8 cellular contexts compared by ENCODE assay signal in the genomic region with DNA sequence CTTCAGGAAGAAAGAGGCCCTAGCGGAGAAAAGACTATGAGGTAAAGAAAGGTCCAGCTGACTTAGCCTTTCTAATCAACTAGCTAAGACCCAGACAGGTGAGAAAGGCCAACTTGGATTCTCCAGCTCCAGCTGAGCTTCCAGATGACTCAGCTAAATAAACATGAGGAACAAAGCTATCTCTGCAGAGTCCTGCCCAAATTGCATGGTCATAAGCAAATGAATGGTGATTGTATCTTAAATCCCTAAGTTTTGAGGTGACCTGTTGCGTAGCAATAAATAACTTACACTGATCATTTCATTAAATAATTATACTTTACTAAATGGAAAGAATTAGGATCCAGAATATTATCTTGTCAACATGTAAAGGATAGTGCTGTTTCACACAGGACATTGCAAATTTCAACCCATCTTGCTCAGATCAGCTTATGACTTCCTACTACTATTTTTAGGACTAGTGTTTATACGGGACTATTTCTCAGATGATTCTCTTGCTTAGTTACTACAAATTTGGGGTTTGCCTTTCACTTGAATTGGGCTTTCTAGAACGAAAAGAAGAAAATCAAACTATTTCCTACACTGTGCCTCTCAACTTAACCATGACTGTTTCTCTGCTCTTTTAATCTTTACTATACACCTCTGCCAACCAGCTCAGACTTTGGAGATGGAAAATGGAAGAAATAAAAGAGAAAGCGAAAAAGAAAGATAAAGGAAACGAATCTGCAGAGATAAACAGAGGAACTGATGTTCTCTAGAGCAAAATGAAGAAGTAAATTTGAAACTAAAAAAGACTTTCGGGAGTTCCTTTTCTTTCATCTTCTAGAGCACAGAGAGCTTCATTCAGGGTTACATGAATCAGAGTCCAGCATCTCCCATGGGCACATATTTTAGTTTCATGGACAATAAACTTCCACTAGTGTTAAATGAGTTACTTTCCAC. TPM values are rescaled to one million over a fixed set of nuclear protein-coding genes. Genes with fewer than 3 reads are reported as not detected.
DNase-seq lines count a peak whose midpoint lies in the region; ATAC-seq and TF ChIP-seq lines count a peak whose summit lies in the region.

No MANE protein-coding gene starts in this region.

- H3K4me1 Mint-ChIP-seq in CD4-positive, CD25-positive, alpha-beta regulatory T cell = peaks cover 0 to 21% (median 12%) of the 10 kb centered on the region in 4 donors
- peaks cover 26% of the 10 kb centered on the region for H3K4me1 Mint-ChIP-seq in activated B cell treated with CpG ODN at 0.5 μM for 24 hours

- H3K4me3 ChIP-seq in CD4-positive, CD25-positive, alpha-beta regulatory T cell (ENCODE audit: low read depth, low read length) = peak overlapping the region; percentile 32
- H3K4me3 ChIP-seq in right lobe of liver = no peak overlapping the region

- no peak for TF ChIP-seq CTCF in activated B cell treated with CpG ODN at 0.5 μM for 24 hours (IDR thresholded peaks at IDR 0.05)
- TF ChIP-seq CTCF in right lobe of liver (IDR thresholded peaks at IDR 0.05) = no peak

- H3K4me3 Mint-ChIP-seq in CD4-positive, CD25-positive, alpha-beta regulatory T cell = peak overlapping the region in 3 of 4 donors; percentile 25 to 88 (median 44)
- H3K4me3 Mint-ChIP-seq in activated B cell treated with CpG ODN at 0.5 μM for 24 hours = peak overlapping the region; percentile 83

- 26% methylated on average over 7 of the region's 7 CpGs for WGBS in right lobe of liver (ENCODE audit: insufficient coverage, low coverage, low lambda C conversion rate, missing lambda C conversion rate)

- no peak overlapping the region for H3K27ac ChIP-seq in CD4-positive, CD25-positive, alpha-beta regulatory T cell (ENCODE audit: insufficient read depth, low read length, poor library complexity, severe bottlenecking)
- peak overlapping the region; percentile 40 to 66 (median 40) for H3K27ac ChIP-seq in right lobe of liver
- no peak overlapping the region for H3K27ac ChIP-seq in substantia nigra (ENCODE audit: low read depth, low read length, poor library complexity, severe bottlenecking)

- no peak for ATAC-seq in CD4-positive, CD25-positive, alpha-beta regulatory T cell (ENCODE audit: low read depth in 2 of 2)
- peak; percentile 40 for ATAC-seq in GM19372 (IDR thresholded peaks at IDR 0.05; ENCODE audit: low read depth, unreplicated experiment)
- ATAC-seq in activated B cell treated with CpG ODN at 0.5 μM for 24 hours (ENCODE audit: low read depth) = peak; percentile 63
- ATAC-seq in right lobe of liver = peak; percentile 89 to 94 (median 92)
- ATAC-seq in GM19397 (IDR thresholded peaks at IDR 0.05; ENCODE audit: unreplicated experiment) = no peak
- ATAC-seq in HG03097 (IDR thresholded peaks at IDR 0.05; ENCODE audit: low FRiP score, unreplicated experiment) = no peak

- peaks cover 0 to 9% (median 2%) of the 10 kb centered on the region in 7 donors for H3K9me3 Mint-ChIP-seq in CD4-positive, CD25-positive, alpha-beta regulatory T cell
- H3K9me3 Mint-ChIP-seq in activated B cell treated with CpG ODN at 0.5 μM for 24 hours = peaks cover 2% of the 10 kb centered on the region

- no peak overlapping the region for H3K27ac Mint-ChIP-seq in CD4-positive, CD25-positive, alpha-beta regulatory T cell
- peak overlapping the region; percentile 97 for H3K27ac Mint-ChIP-seq in activated B cell treated with CpG ODN at 0.5 μM for 24 hours

- peaks cover 10% of the 10 kb centered on the region for H3K4me1 ChIP-seq in CD4-positive, CD25-positive, alpha-beta regulatory T cell (ENCODE audit: control insufficient read depth, insufficient read depth, low read length, poor library complexity, severe bottlenecking)
- H3K4me1 ChIP-seq in right lobe of liver = peaks cover 0 to 24% (median 2%) of the 10 kb centered on the region in 4 donors

- peak in 1 of 3 donors; percentile 30 for DNase-seq in CD4-positive, CD25-positive, alpha-beta regulatory T cell
- DNase-seq in HS-5 (ENCODE audit: low read depth) (peak; percentile 31), activated B cell treated with CpG ODN at 0.5 μM for 24 hours (no peak), right lobe of liver (no peak), substantia nigra (lab: John Stamatoyannopoulos, UW) (no peak)

- intact Hi-C loops in activated B cell treated with CpG ODN at 0.5 μM for 24 hours (cut with micrococcal nuclease) = loop anchor here (2.0 kb wide), 2 partner anchors 106 to 342 kb away; partner anchors contain the start of genes TBC1D23 and TFG
- intact Hi-C loops in right lobe of liver (cut with DNase I) = no loop called here

- peaks cover 6% of the 10 kb centered on the region for H3K27me3 ChIP-seq in CD4-positive, CD25-positive, alpha-beta regulatory T cell (ENCODE audit: control insufficient read depth, insufficient read depth, low read length)
- no peaks in the 10 kb centered on the region for H3K27me3 ChIP-seq in right lobe of liver

- H3K36me3 ChIP-seq in CD4-positive, CD25-positive, alpha-beta regulatory T cell (ENCODE audit: control insufficient read depth, insufficient read depth, low read length) = no peaks in the 10 kb centered on the region
- H3K36me3 ChIP-seq in right lobe of liver = no peaks in the 10 kb centered on the region

- no peaks in the 10 kb centered on the region for H3K9me3 ChIP-seq in CD4-positive, CD25-positive, alpha-beta regulatory T cell (ENCODE audit: control insufficient read depth in 2 of 2, low read length in 2 of 2)
- no peaks in the 10 kb centered on the region for H3K9me3 ChIP-seq in right lobe of liver

- peaks cover 12% of the 10 kb centered on the region for H3K27me3 Mint-ChIP-seq in CD4-positive, CD25-positive, alpha-beta regulatory T cell
- peaks cover 7% of the 10 kb centered on the region for H3K27me3 Mint-ChIP-seq in activated B cell treated with CpG ODN at 0.5 μM for 24 hours

- CTCF ChIA-PET in activated B cell treated with CpG ODN at 0.5 μM for 24 hours (lab: Charles Lee) = interaction anchor here (0.7 to 2.4 kb wide), 4 partner anchors 11 to 771 kb away, joined by 3 to 10 read pairs (median 6); no protein-coding TSS in a partner anchor

- POLR2A ChIA-PET in activated B cell treated with CpG ODN at 0.5 μM for 24 hours (lab: Charles Lee) = no interaction called here

- H3K36me3 Mint-ChIP-seq in CD4-positive, CD25-positive, alpha-beta regulatory T cell = no peaks in the 10 kb centered on the region
- peaks cover 2% of the 10 kb centered on the region for H3K36me3 Mint-ChIP-seq in activated B cell treated with CpG ODN at 0.5 μM for 24 hours (ENCODE audit: low read depth)

- no peak for TF ChIP-seq POLR2A in right lobe of liver (IDR thresholded peaks at IDR 0.05)

RNA-seq across cellular contexts. Expression of gene ADGRG7, which starts 6.6 kb away (rescaled TPM):
- total RNA-seq in CD4-positive, CD25-positive, alpha-beta regulatory T cell = not detected
- not detected for polyA plus RNA-seq in CD4-positive, CD25-positive, alpha-beta regulatory T cell
- not detected in 2 replicates for total RNA-seq in activated B cell treated with CpG ODN at 0.5 μM for 24 hours
- 10 to 100 TPM in 4 of 6 experiments, 1 to 10 TPM in 2; 1.9 to 27.2 (median 21.8) TPM for total RNA-seq in right lobe of liver

Comparison
In these comparisons a context has a peak if more than half of its experiments do, and no peak if none do; other contexts are left out.
1. ATAC-seq: peak in GM19372 (single experiment), activated B cell treated with CpG ODN at 0.5 μM for 24 hours (single experiment) and right lobe of liver (4 of 4); none in CD4-positive, CD25-positive, alpha-beta regulatory T cell (0 of 2), GM19397 (single experiment) and HG03097 (single experiment).
2. H3K27ac ChIP-seq: peak in right lobe of liver (3 of 3); none in CD4-positive, CD25-positive, alpha-beta regulatory T cell (single experiment) and substantia nigra (single experiment).